In genomic region chr17:50094243-50094752, GRCh38 we compare ENCODE assay signal across 8 cellular contexts. TPM values are rescaled to one million over a fixed set of nuclear protein-coding genes. Genes with fewer than 3 reads are reported as not detected.
DNase-seq lines count a peak whose midpoint lies in the region; ATAC-seq and TF ChIP-seq lines count a peak whose summit lies in the region.

No MANE protein-coding gene starts in this region.

- no peaks in the 10 kb centered on the region for H3K4me1 ChIP-seq in BE2C

- peak overlapping the region; percentile 82 for H3K27ac Mint-ChIP-seq in type B pancreatic cell

- no peaks in the 10 kb centered on the region for H3K27me3 ChIP-seq in BE2C

- intact Hi-C loops in left cardiac atrium (cut with DNase I), result loop anchor here (5.0 kb wide), 2 partner anchors 37 to 203 kb away; partner anchors contain the start of gene ITGA3 (in 1 of the 2)
- intact Hi-C loops in posterior vena cava (cut with DNase I), result loop anchor here (2.0 to 10.0 kb wide), 2 partner anchors 67 to 201 kb away; no protein-coding TSS in a partner anchor

- H3K9me3 ChIP-seq in BE2C, result no peaks in the 10 kb centered on the region

- H3K4me3 Mint-ChIP-seq in type B pancreatic cell, result peak overlapping the region; percentile 91

- ATAC-seq in GM21360 (IDR thresholded peaks at IDR 0.05; ENCODE audit: unreplicated experiment), result peak; percentile 41
- ATAC-seq in left cardiac atrium, result peak; percentile 77 to 80

- no peaks in the 10 kb centered on the region for H3K36me3 ChIP-seq in BE2C

- peak; percentile 90 for DNase-seq in BE2C
- peak; percentile 60 for DNase-seq in NCI-H1417 treated with DMSO at 0.1 percent for 48 hours (lab: John Stamatoyannopoulos, UW)
- DNase-seq in T follicular helper cell (ENCODE audit: low read depth), result peak; percentile 86
- peak; percentile 40 for DNase-seq in amniotic stem cell (lab: John Stamatoyannopoulos, UW)
- peak; percentile 91 for DNase-seq in left cardiac atrium
- peak; percentile 97 for DNase-seq in posterior vena cava (ENCODE audit: low spot score)
- DNase-seq in type B pancreatic cell (ENCODE audit: extremely low spot score, unreplicated experiment), result peak; percentile 93

- H3K27me3 Mint-ChIP-seq in type B pancreatic cell, result no peaks in the 10 kb centered on the region

- no peaks in the 10 kb centered on the region for H3K36me3 Mint-ChIP-seq in type B pancreatic cell

- H3K4me3 ChIP-seq in BE2C (ENCODE audit: low read depth, low read length), result peak overlapping the region; percentile 68

- peaks cover 9% of the 10 kb centered on the region for H3K4me1 Mint-ChIP-seq in type B pancreatic cell (ENCODE audit: unreplicated experiment)

- TF ChIP-seq CTCF in BE2C (IDR thresholded peaks at IDR 0.05; ENCODE audit: low read depth, low read length) (peak; percentile 86), type B pancreatic cell (conservative IDR thresholded peaks at IDR 0.05) (peak; percentile 95)

- no peaks in the 10 kb centered on the region for H3K9me3 Mint-ChIP-seq in type B pancreatic cell

RNA-seq across cellular contexts. Expression of gene PDK2, which starts 0.9 kb away (rescaled TPM):
- polyA plus RNA-seq in BE2C (2012; ENCODE audit: insufficient read depth, insufficient read length, low read depth), result 38.8 TPM
- 100 to 1,000 TPM; 156 to 203 TPM for total RNA-seq in left cardiac atrium
- 10 to 100 TPM; 26.0 to 27.7 TPM for total RNA-seq in posterior vena cava
- 29.9 and 44.9 TPM in 2 replicates for total RNA-seq in type B pancreatic cell (ENCODE audit: low replicate concordance)

RNA-seq across cellular contexts. Expression of gene SAMD14, which starts 35.7 kb away (rescaled TPM):
- polyA plus RNA-seq in BE2C (2012; ENCODE audit: insufficient read depth, insufficient read length, low read depth), result 4.1 TPM
- total RNA-seq in left cardiac atrium (1 to 10 TPM; 1.6 to 2.1 TPM), posterior vena cava (1 to 10 TPM; 6.6 to 6.7 TPM), type B pancreatic cell (ENCODE audit: low replicate concordance) (2.2 and 14.1 TPM in 2 replicates)

RNA-seq across cellular contexts. Expression of gene ITGA3, which starts 38.4 kb away (rescaled TPM):
- polyA plus RNA-seq in BE2C (2012; ENCODE audit: insufficient read depth, insufficient read length, low read depth), result 3.4 TPM
- total RNA-seq in left cardiac atrium, result 10 to 100 TPM; 26.5 to 35.9 TPM
- total RNA-seq in posterior vena cava, result 10 to 100 TPM; 56.3 to 80.3 TPM
- 20.3 and 27.3 TPM in 2 replicates for total RNA-seq in type B pancreatic cell (ENCODE audit: low replicate concordance)

RNA-seq across cellular contexts. Expression of gene PPP1R9B, which starts 56.2 kb away (rescaled TPM):
- 190 TPM for polyA plus RNA-seq in BE2C (2012; ENCODE audit: insufficient read depth, insufficient read length, low read depth)
- total RNA-seq in left cardiac atrium (10 to 100 TPM; 35.8 to 43.4 TPM), posterior vena cava (10 to 100 TPM; 51.4 to 53.7 TPM), type B pancreatic cell (ENCODE audit: low replicate concordance) (45.6 and 51.5 TPM in 2 replicates)

Comparison
In these comparisons a context has a peak if more than half of its experiments do, and no peak if none do; other contexts are left out.
1. Peak in every context shown above with its lines: DNase-seq, ATAC-seq and H3K4me3 ChIP-seq.
2. DNase-seq: peak in every context shown above with its lines; median percentile 97 in posterior vena cava; 93 in type B pancreatic cell; 91 in left cardiac atrium; 90 in BE2C; 86 in T follicular helper cell; 60 in NCI-H1417 treated with DMSO at 0.1 percent for 48 hours; 40 in amniotic stem cell.